8 cellular contexts compared by ENCODE assay signal in genomic region chr16:11257131-11257938, GRCh38. TPM values are rescaled to one million over a fixed set of nuclear protein-coding genes. Genes with fewer than 3 reads are reported as not detected.
DNase-seq lines count a peak whose midpoint lies in the region; ATAC-seq, FAIRE-seq and TF ChIP-seq lines count a peak whose summit lies in the region.

No MANE protein-coding gene starts in this region.

- H3K9me3 ChIP-seq in GM12878 (replicated peaks; ENCODE audit: control insufficient read depth, insufficient read depth, low read length): no peaks in the 10 kb centered on the region

- peaks cover 3% of the 10 kb centered on the region for H3K27me3 Mint-ChIP-seq in progenitor cell of endocrine pancreas

- H3K27ac Mint-ChIP-seq in progenitor cell of endocrine pancreas: peak overlapping the region; percentile 93

- peaks cover 2% of the 10 kb centered on the region for H3K36me3 Mint-ChIP-seq in progenitor cell of endocrine pancreas (ENCODE audit: insufficient read depth)

- no peaks in the 10 kb centered on the region for H3K27me3 ChIP-seq in GM12878 (replicated peaks in 1 of 2; ENCODE audit: control insufficient read depth in 2 of 2, insufficient read depth in 2 of 2, low read length in 1 of 2)

- CTCF ChIA-PET in GM12878 (lab: Yijun Ruan, JAX): interaction anchor here (0.7 to 11.0 kb wide), 20 partner anchors 10 to 367 kb away, joined by 3 to 170 read pairs (median 16); no protein-coding TSS in a partner anchor

- in situ Hi-C loops in GM12878 (cut with MboI): no loop called here

- TF ChIP-seq RAD21 in GM12878 (IDR thresholded peaks at IDR 0.05; ENCODE audit: insufficient read depth, low read depth, low read length): peak; percentile 70

- peak overlapping the region; percentile 91 for H3K27ac ChIP-seq in GM12878 (ENCODE audit: control insufficient read depth, insufficient read depth)

- no peak for FAIRE-seq in GM12878 (lab: Jason Lieb, UNC)

- H3K36me3 ChIP-seq in GM12878 (ENCODE audit: control insufficient read depth in 2 of 2, insufficient read depth in 2 of 2, low read length in 1 of 2): peaks cover 0 to 3% of the 10 kb centered on the region in 2 experiments; a peak in 1 of 4 replicates

- DNase-seq in GM10266 (ENCODE audit: extremely low spot score): peak; percentile 78
- DNase-seq in NCI-H1417 (lab: John Stamatoyannopoulos, UW): peak; percentile 61 to 82 (median 74)
- peak; percentile 83 for DNase-seq in SW480 (ENCODE audit: low spot score)
- no peak for DNase-seq in GM12878 (ENCODE audit: low read depth, low spot score)
- DNase-seq in hepatic stellate cell (ENCODE audit: low spot score): peak; percentile 90
- DNase-seq in progenitor cell of endocrine pancreas (ENCODE audit: low spot score, unreplicated experiment): peak; percentile 39

- ATAC-seq in GM12878 (peak; percentile 33), GM21717 (IDR thresholded peaks at IDR 0.05; ENCODE audit: unreplicated experiment) (no peak), HG03196 (IDR thresholded peaks at IDR 0.05; ENCODE audit: unreplicated experiment) (no peak)

- RAD21 ChIA-PET in GM12878 (lab: Charles Lee; ENCODE audit: unreplicated experiment): interaction anchor here (0.6 to 11.8 kb wide), 24 partner anchors 27 to 308 kb away, joined by 3 to 243 read pairs (median 16); no protein-coding TSS in a partner anchor

- peak overlapping the region; percentile 89 for H3K9ac ChIP-seq in GM12878 (ENCODE audit: control insufficient read depth, insufficient read depth, low read length)

- H3K4me1 ChIP-seq in GM12878 (ENCODE audit: control insufficient read depth, insufficient read depth, low read length): peaks cover 37% of the 10 kb centered on the region

- peak overlapping the region; percentile 90 for H3K4me2 ChIP-seq in GM12878 (ENCODE audit: control insufficient read depth, insufficient read depth)

- H3K4me1 Mint-ChIP-seq in progenitor cell of endocrine pancreas (ENCODE audit: low read depth): peaks cover 20% of the 10 kb centered on the region

- no peak for TF ChIP-seq EP300 in GM12878 (IDR thresholded peaks at IDR 0.05; ENCODE audit: borderline replicate concordance in 1 of 2, control insufficient read depth in 1 of 2, low read depth in 2 of 2, low read length in 2 of 2)

- SMC1A ChIA-PET in GM12878 (lab: Charles Lee; ENCODE audit: uncharacterized antibody, unreplicated experiment): interaction anchor here (1.1 to 8.8 kb wide), 19 partner anchors 14 to 292 kb away, joined by 3 to 108 read pairs (median 6); partner anchors contain the start of gene TNP2

- intact Hi-C loops in GM12878 (cut with micrococcal nuclease; ENCODE audit: unreplicated experiment): loop anchor here (2.0 to 5.0 kb wide), 4 partner anchors 53 to 275 kb away; no protein-coding TSS in a partner anchor

- no peak for TF ChIP-seq POLR2A in GM12878 (IDR thresholded peaks at IDR 0.05; ENCODE audit: low read depth, low read length)

- WGBS in GM12878 (ENCODE audit: insufficient coverage, insufficient replicate concordance, low lambda C conversion rate, missing lambda C conversion rate): 29% methylated on average over 21 of the region's 21 CpGs

- H3K9me3 Mint-ChIP-seq in progenitor cell of endocrine pancreas (ENCODE audit: low read depth): no peaks in the 10 kb centered on the region

- peak overlapping the region; percentile 42 for H2AFZ ChIP-seq in GM12878 (ENCODE audit: control insufficient read depth, low read depth, low read length)

- peak; percentile 83 for TF ChIP-seq CTCF in GM10266 (IDR thresholded peaks at IDR 0.05; ENCODE audit: control insufficient read depth, insufficient read depth, low read depth, missing control alignments)
- TF ChIP-seq CTCF in GM12878 (IDR thresholded peaks at IDR 0.05 in 2 of 3, conservative IDR thresholded peaks at IDR 0.05 in 1 of 3; ENCODE audit: control insufficient read depth in 2 of 3, extremely low read depth in 1 of 3, insufficient read depth in 1 of 3, low read depth in 3 of 3, low read length in 3 of 3): peak; percentile 54 to 77 (median 75)
- peak; percentile 70 for TF ChIP-seq CTCF in progenitor cell of endocrine pancreas (IDR thresholded peaks at IDR 0.05; ENCODE audit: unreplicated experiment)

- no peaks in the 10 kb centered on the region for H4K20me1 ChIP-seq in GM12878 (ENCODE audit: control insufficient read depth, insufficient read depth)

- H3K4me3 ChIP-seq in GM12878: peak overlapping the region; percentile 88

- BruUV-seq in GM12878 (replicated peaks; lab: Mats Ljungman, UMichigan): TSS peak; percentile 64

- H3K4me3 Mint-ChIP-seq in progenitor cell of endocrine pancreas (ENCODE audit: low read depth): peak overlapping the region; percentile 89

- H3K79me2 ChIP-seq in GM12878 (ENCODE audit: control insufficient read depth, insufficient read depth, low read length): peaks cover 37% of the 10 kb centered on the region

- POLR2A ChIA-PET in GM12878 (lab: Charles Lee): interaction anchor here (0.7 to 5.8 kb wide), 13 partner anchors 29 to 308 kb away, joined by 3 to 80 read pairs (median 6); no protein-coding TSS in a partner anchor

RNA-seq across cellular contexts. Expression of gene SOCS1, which starts 1.3 kb away (rescaled TPM):
- 86.2 and 98.0 TPM in 2 replicates for total RNA-seq in GM12878 (2013; cell fraction: nucleolus; rRNA removed)
- total RNA-seq in GM12878 (2014; rRNA removed): 9.8 and 10.1 TPM in 2 replicates
- total RNA-seq in GM12878 (2014; rRNA removed; fragmentation: Illumina TruSeq; extraction: Trizol): 2.7 and 3.8 TPM in 2 replicates
- total RNA-seq in GM12878 (2021): 35.4 and 37.2 TPM in 2 replicates
- 2.3 TPM for polyA plus RNA-seq in GM12878 (2011; ENCODE audit: low read depth)
- 4.8 and 12.3 TPM in 2 replicates for polyA plus RNA-seq in GM12878 (2011; rRNA removed)
- polyA plus RNA-seq in GM12878 (2011; cell fraction: cytosol; rRNA removed): 25.7 and 34.2 TPM in 2 replicates
- polyA plus RNA-seq in GM12878 (2011; cell fraction: nucleus; rRNA removed): 63.5 and 75.0 TPM in 2 replicates
- polyA plus RNA-seq in GM12878 (2012): 8.7 and 19.7 TPM in 2 replicates
- 0.41 and 2.4 TPM in 2 replicates for polyA plus RNA-seq in GM12878 (2014; fragmentation: Illumina TruSeq; extraction: Trizol)
- 1 to 10 TPM in 1 of 2 experiments, under 1 TPM in 1; 0.42 to 1.2 TPM for polyA plus RNA-seq in GM12878 (2014; fragmentation: Nextera tagmentation; extraction: Ambion mirVana)
- polyA plus RNA-seq in GM12878 (2014; rRNA removed): 39.8 and 43.4 TPM in 2 replicates
- polyA plus RNA-seq in GM12878 (2016; fragmentation: Nextera tagmentation; extraction: Ambion mirVana): 10 to 100 TPM; 16.4 to 25.8 TPM
- 9.8 and 26.4 TPM in 2 replicates for polyA minus RNA-seq in GM12878 (2011; rRNA and poly(A)+ RNA removed)
- 27.6 and 37.3 TPM in 2 replicates for polyA minus RNA-seq in GM12878 (2011; cell fraction: cytosol; rRNA and poly(A)+ RNA removed)
- 109 and 187 TPM in 2 replicates for polyA minus RNA-seq in GM12878 (2011; cell fraction: nucleus; rRNA and poly(A)+ RNA removed)
- 6.6 and 6.8 TPM in 2 replicates for total RNA-seq in progenitor cell of endocrine pancreas

RNA-seq across cellular contexts. Expression of gene TNP2, which starts 11.8 kb away (rescaled TPM):
- not detected in 2 replicates for total RNA-seq in GM12878 (2013; cell fraction: nucleolus; rRNA removed)
- total RNA-seq in GM12878 (2014; rRNA removed): not detected in 2 replicates
- not detected in 2 replicates for total RNA-seq in GM12878 (2014; rRNA removed; fragmentation: Illumina TruSeq; extraction: Trizol)
- not detected in 2 replicates for total RNA-seq in GM12878 (2021)
- polyA plus RNA-seq in GM12878 (2011; ENCODE audit: low read depth): not detected
- not detected in 2 replicates for polyA plus RNA-seq in GM12878 (2011; rRNA removed)
- not detected in 2 replicates for polyA plus RNA-seq in GM12878 (2011; cell fraction: cytosol; rRNA removed)
- polyA plus RNA-seq in GM12878 (2011; cell fraction: nucleus; rRNA removed): not detected in 2 replicates
- polyA plus RNA-seq in GM12878 (2012): not detected in 2 replicates
- not detected in 2 replicates for polyA plus RNA-seq in GM12878 (2014; fragmentation: Illumina TruSeq; extraction: Trizol)
- polyA plus RNA-seq in GM12878 (2014; fragmentation: Nextera tagmentation; extraction: Ambion mirVana): not detected
- polyA plus RNA-seq in GM12878 (2014; rRNA removed): not detected in 2 replicates
- polyA plus RNA-seq in GM12878 (2016; fragmentation: Nextera tagmentation; extraction: Ambion mirVana): not detected
- polyA minus RNA-seq in GM12878 (2011; rRNA and poly(A)+ RNA removed): not detected in 2 replicates
- polyA minus RNA-seq in GM12878 (2011; cell fraction: cytosol; rRNA and poly(A)+ RNA removed): not detected in 2 replicates
- not detected in 2 replicates for polyA minus RNA-seq in GM12878 (2011; cell fraction: nucleus; rRNA and poly(A)+ RNA removed)
- not detected in 2 replicates for total RNA-seq in progenitor cell of endocrine pancreas

RNA-seq across cellular contexts. Expression of gene PRM3, which starts 16.1 kb away (rescaled TPM):
- total RNA-seq in GM12878 (2013; cell fraction: nucleolus; rRNA removed): not detected in 2 replicates
- total RNA-seq in GM12878 (2014; rRNA removed): not detected in 2 replicates
- not detected in 2 replicates for total RNA-seq in GM12878 (2014; rRNA removed; fragmentation: Illumina TruSeq; extraction: Trizol)
- not detected in 2 replicates for total RNA-seq in GM12878 (2021)
- polyA plus RNA-seq in GM12878 (2011; ENCODE audit: low read depth): not detected
- polyA plus RNA-seq in GM12878 (2011; rRNA removed): not detected in 2 replicates
- not detected in 2 replicates for polyA plus RNA-seq in GM12878 (2011; cell fraction: cytosol; rRNA removed)
- polyA plus RNA-seq in GM12878 (2011; cell fraction: nucleus; rRNA removed): not detected in 2 replicates
- not detected in 2 replicates for polyA plus RNA-seq in GM12878 (2012)
- not detected in 2 replicates for polyA plus RNA-seq in GM12878 (2014; fragmentation: Illumina TruSeq; extraction: Trizol)
- not detected for polyA plus RNA-seq in GM12878 (2014; fragmentation: Nextera tagmentation; extraction: Ambion mirVana)
- polyA plus RNA-seq in GM12878 (2014; rRNA removed): not detected in 2 replicates
- not detected for polyA plus RNA-seq in GM12878 (2016; fragmentation: Nextera tagmentation; extraction: Ambion mirVana)
- polyA minus RNA-seq in GM12878 (2011; rRNA and poly(A)+ RNA removed): not detected in 2 replicates
- not detected in 2 replicates for polyA minus RNA-seq in GM12878 (2011; cell fraction: cytosol; rRNA and poly(A)+ RNA removed)
- not detected in 2 replicates for polyA minus RNA-seq in GM12878 (2011; cell fraction: nucleus; rRNA and poly(A)+ RNA removed)
- total RNA-seq in progenitor cell of endocrine pancreas: not detected in 2 replicates

RNA-seq across cellular contexts. Expression of gene PRM2, which starts 18.9 kb away (rescaled TPM):
- not detected in 2 replicates for total RNA-seq in GM12878 (2013; cell fraction: nucleolus; rRNA removed)
- total RNA-seq in GM12878 (2014; rRNA removed) (not detected in 2 replicates), GM12878 (2014; rRNA removed; fragmentation: Illumina TruSeq; extraction: Trizol) (not detected in 2 replicates), GM12878 (2021) (not detected in 2 replicates), progenitor cell of endocrine pancreas (not detected in 2 replicates)
- not detected for polyA plus RNA-seq in GM12878 (2011; ENCODE audit: low read depth)
- polyA plus RNA-seq in GM12878 (2011; rRNA removed) (not detected in 2 replicates), GM12878 (2014; fragmentation: Illumina TruSeq; extraction: Trizol) (not detected in 2 replicates), GM12878 (2014; fragmentation: Nextera tagmentation; extraction: Ambion mirVana) (not detected), GM12878 (2014; rRNA removed) (0.27 TPM in 1 of 2 replicates, not detected in the other), GM12878 (2016; fragmentation: Nextera tagmentation; extraction: Ambion mirVana) (not detected)
- not detected in 2 replicates for polyA plus RNA-seq in GM12878 (2011; cell fraction: cytosol; rRNA removed)
- polyA plus RNA-seq in GM12878 (2011; cell fraction: nucleus; rRNA removed): not detected in 2 replicates
- polyA plus RNA-seq in GM12878 (2012): not detected in 2 replicates
- not detected in 2 replicates for polyA minus RNA-seq in GM12878 (2011; rRNA and poly(A)+ RNA removed)
- not detected in 2 replicates for polyA minus RNA-seq in GM12878 (2011; cell fraction: cytosol; rRNA and poly(A)+ RNA removed)
- not detected in 2 replicates for polyA minus RNA-seq in GM12878 (2011; cell fraction: nucleus; rRNA and poly(A)+ RNA removed)

RNA-seq across cellular contexts. Expression of gene PRM1, which starts 23.8 kb away (rescaled TPM):
- not detected in 2 replicates for total RNA-seq in GM12878 (2013; cell fraction: nucleolus; rRNA removed)
- not detected in 2 replicates for total RNA-seq in GM12878 (2014; rRNA removed)
- not detected in 2 replicates for total RNA-seq in GM12878 (2014; rRNA removed; fragmentation: Illumina TruSeq; extraction: Trizol)
- total RNA-seq in GM12878 (2021): 0.56 TPM in 1 of 2 replicates, not detected in the other
- not detected for polyA plus RNA-seq in GM12878 (2011; ENCODE audit: low read depth)
- polyA plus RNA-seq in GM12878 (2011; rRNA removed): not detected in 2 replicates
- not detected in 2 replicates for polyA plus RNA-seq in GM12878 (2011; cell fraction: cytosol; rRNA removed)
- polyA plus RNA-seq in GM12878 (2011; cell fraction: nucleus; rRNA removed): not detected in 2 replicates
- not detected in 2 replicates for polyA plus RNA-seq in GM12878 (2012)
- not detected in 2 replicates for polyA plus RNA-seq in GM12878 (2014; fragmentation: Illumina TruSeq; extraction: Trizol)
- under 1 TPM in 1 of 2 experiments, not detected in 1; 0.20 TPM for polyA plus RNA-seq in GM12878 (2014; fragmentation: Nextera tagmentation; extraction: Ambion mirVana)
- not detected in 2 replicates for polyA plus RNA-seq in GM12878 (2014; rRNA removed)
- not detected for polyA plus RNA-seq in GM12878 (2016; fragmentation: Nextera tagmentation; extraction: Ambion mirVana)
- polyA minus RNA-seq in GM12878 (2011; rRNA and poly(A)+ RNA removed): not detected in 2 replicates
- polyA minus RNA-seq in GM12878 (2011; cell fraction: cytosol; rRNA and poly(A)+ RNA removed): not detected in 2 replicates
- not detected in 2 replicates for polyA minus RNA-seq in GM12878 (2011; cell fraction: nucleus; rRNA and poly(A)+ RNA removed)
- not detected in 2 replicates for total RNA-seq in progenitor cell of endocrine pancreas
